In genomic region chr14:64227856-64228255, GRCh38 we compare ENCODE assay signal across 20 cellular contexts.
"Had no signal": no experiment of that assay in that cellular context is flagged by ENCODE, and none has a peak within 500 bp of the region (broad histone marks: within the 10 kb centered on the region; RNA-seq: fewer than 3 reads in every experiment).

No MANE protein-coding gene starts in this region.

- H3K4me3 ChIP-seq: esophagus squamous epithelium, lower lobe of right lung, ovary, right lobe of liver, stomach, tibial artery had no signal

- H3K27ac ChIP-seq: esophagus squamous epithelium, lower lobe of right lung, ovary, right lobe of liver, stomach, tibial artery had no signal

- H3K36me3 ChIP-seq: ovary had no signal

- H3K27me3 ChIP-seq: esophagus squamous epithelium, ovary, right lobe of liver, stomach, tibial artery had no signal

- ATAC-seq: effector memory CD8-positive, alpha-beta T cell; left ventricle myocardium superior; lower lobe of right lung; naive thymus-derived CD8-positive, alpha-beta T cell; right lobe of liver had no signal

- H3K9me3 ChIP-seq: esophagus squamous epithelium, lower lobe of right lung, ovary, right lobe of liver, stomach, tibial artery had no signal

- H3K4me1 ChIP-seq: lower lobe of right lung, right lobe of liver, stomach had no signal

- DNase-seq: cortex of kidney; effector memory CD8-positive, alpha-beta T cell; erythroblast; esophagus squamous epithelium; foreskin melanocyte; head of caudate nucleus; left ventricle myocardium superior; lower lobe of right lung; naive thymus-derived CD8-positive, alpha-beta T cell; nephron progenitor cell; occipital lobe; ovary; posterior cingulate gyrus; right lobe of liver; small intestine; stimulated activated CD4-positive, alpha-beta T cell treated with anti-CD3 and anti-CD28 coated beads, Interleukin-15, amount 100 ng/mL, for 24 hours; stimulated activated CD4-positive, alpha-beta T cell treated with anti-CD3 and anti-CD28 coated beads, Interleukin-2, amount 100 ng/mL, for 48 hours; stimulated activated naive CD4-positive, alpha-beta T cell treated with Interleukin-2 at 50 U/mL for 16 hours; stomach; tibial artery had no signal
